Comparison of ENCODE assay signal across 25 cellular contexts in genomic region chr12:42442888-42443287, GRCh38.
"Had no signal": no experiment of that assay in that cellular context is flagged by ENCODE, and none has a peak within 500 bp of the region (broad histone marks: within the 10 kb centered on the region; RNA-seq: fewer than 3 reads in every experiment).

No MANE protein-coding gene starts in this region.

- H3K27ac Mint-ChIP-seq: activated CD8-positive, alpha-beta T cell treated with anti-CD3 and anti-CD28 coated beads, Interleukin-2, amount 10 ng/mL, durations not matched to agents 7 days and 5 days; activated naive CD8-positive, alpha-beta T cell; activated T-helper 1 cell treated with anti-CD3 and anti-CD28 coated beads, Interleukin-12 subunit alpha, Interleukin-12 subunit beta, Interleukin-2, Interleukin-4 antibody, amounts not matched to agents 30 ng/mL and 10 ng/mL and 1 ng/mL, durations not matched to agents 14 hours and 24 hours and 36 hours; brain; T-helper 1 cell treated with Interleukin-12 subunit alpha and Interleukin-12 subunit beta and Interleukin-4 antibody, amounts not matched to agents 30 μg/mL and 1 μg/mL, for 36 hours had no signal

- H3K27me3 ChIP-seq: MG63 had no signal

- H3K4me3 ChIP-seq: MG63 had no signal

- H3K27me3 Mint-ChIP-seq: activated naive CD8-positive, alpha-beta T cell; brain; central memory CD8-positive, alpha-beta T cell had no signal

- H3K9me3 ChIP-seq: MG63 had no signal

- H3K9me3 Mint-ChIP-seq: activated T-helper 1 cell treated with anti-CD3 and anti-CD28 coated beads, Interleukin-12 subunit alpha, Interleukin-12 subunit beta, Interleukin-2, Interleukin-4 antibody, amounts not matched to agents 30 ng/mL and 10 ng/mL and 1 ng/mL, durations not matched to agents 14 hours and 24 hours and 36 hours; central memory CD8-positive, alpha-beta T cell; T-helper 1 cell treated with Interleukin-12 subunit alpha and Interleukin-12 subunit beta and Interleukin-4 antibody, amounts not matched to agents 30 μg/mL and 1 μg/mL, for 36 hours had no signal

- H3K4me3 Mint-ChIP-seq: activated CD8-positive, alpha-beta T cell treated with anti-CD3 and anti-CD28 coated beads, Interleukin-2, amount 10 ng/mL, durations not matched to agents 7 days and 5 days; activated naive CD8-positive, alpha-beta T cell; activated T-helper 1 cell treated with anti-CD3 and anti-CD28 coated beads, Interleukin-12 subunit alpha, Interleukin-12 subunit beta, Interleukin-2, Interleukin-4 antibody, amounts not matched to agents 30 ng/mL and 10 ng/mL and 1 ng/mL, durations not matched to agents 14 hours and 24 hours and 36 hours; brain; central memory CD8-positive, alpha-beta T cell; T-helper 1 cell treated with Interleukin-12 subunit alpha and Interleukin-12 subunit beta and Interleukin-4 antibody, amounts not matched to agents 30 μg/mL and 1 μg/mL, for 36 hours had no signal

- DNase-seq: activated CD4-positive, alpha-beta T cell treated with anti-CD3 and anti-CD28 coated beads for 48 hours; activated CD4-positive, alpha-beta T cell treated with anti-CD3 and anti-CD28 coated beads, Interleukin-2, amount 50 U/mL, for 4 hours; activated CD4-positive, CD25-positive, alpha-beta regulatory T cell treated with anti-CD3 and anti-CD28 coated beads, Interleukin-2, amount 50 U/mL, for 72 hours; activated CD8-positive, alpha-beta memory T cell treated with anti-CD3 and anti-CD28 coated beads, Interleukin-2, amount 50 U/mL, for 48 hours; activated CD8-positive, alpha-beta T cell treated with anti-CD3 and anti-CD28 coated beads, Interleukin-2, amount 10 ng/mL, durations not matched to agents 7 days and 5 days; activated effector memory CD4-positive, alpha-beta T cell treated with Interleukin-2 at 50 U/mL for 16 hours; activated naive CD4-positive, alpha-beta T cell; activated T-cell treated with anti-CD3 and anti-CD28 coated beads, Interleukin-2, amount 50 U/mL, for 1 hour; amygdala; MG63; MV-4-11; NCI-H1092 treated with DMSO at 0.1 percent for 48 hours; NCI-H1417 treated with DMSO at 0.1 percent for 48 hours; NCI-H1694 treated with DMSO at 0.1 percent for 48 hours; NCI-H2029 treated with DMSO at 0.1 percent for 48 hours; NCI-H510A treated with DMSO at 0.1 percent for 48 hours; NCI-H69; NK-92 treated with Interleukin-12 subunit alpha and Interleukin-12 subunit beta, amount 100 ng/mL, for 24 hours; PC-3; SHP77 treated with DMSO at 0.1 percent for 48 hours had no signal

- ATAC-seq: activated CD8-positive, alpha-beta T cell treated with anti-CD3 and anti-CD28 coated beads, Interleukin-2, amount 10 ng/mL, durations not matched to agents 7 days and 5 days; PC-3 had no signal
